ENCODE assay signal across 7 cellular contexts in the genomic region with DNA sequence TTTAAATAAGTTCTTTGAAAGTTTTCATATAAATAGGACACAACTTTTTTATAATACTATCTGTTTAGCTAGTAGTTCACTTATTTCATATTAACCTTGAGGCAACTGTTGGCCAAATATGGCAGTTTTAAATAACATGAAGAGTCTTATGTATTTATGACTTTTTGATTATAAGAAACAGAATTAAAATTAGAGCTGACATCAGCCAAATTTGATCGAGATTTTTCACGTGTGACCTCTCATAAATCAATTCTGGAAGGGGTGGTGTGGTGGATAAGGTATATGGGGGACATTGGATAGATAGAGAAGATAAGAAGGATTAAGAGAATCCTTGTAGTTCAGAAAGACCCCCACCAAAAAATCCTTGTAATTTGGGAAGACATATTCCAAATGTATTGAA.
"Had no signal": no experiment of that assay in that cellular context is flagged by ENCODE, and none has a peak within 500 bp of the region (broad histone marks: within the 10 kb centered on the region; RNA-seq: fewer than 3 reads in every experiment).

No MANE protein-coding gene starts in this region.

- FAIRE-seq: HTR-8/SVneo, K562 had no signal

- H3K4me2 ChIP-seq: KMS-11 had no signal

- H3K9ac ChIP-seq: KMS-11 had no signal

- H3K4me3 ChIP-seq: K562 had no signal

- ATAC-seq: K562 had no signal

- DNase-seq: Karpas-422, KBM-7, KG1 had no signal

- H3K27ac ChIP-seq: HL-60, KMS-11 had no signal
